In the genomic region with DNA sequence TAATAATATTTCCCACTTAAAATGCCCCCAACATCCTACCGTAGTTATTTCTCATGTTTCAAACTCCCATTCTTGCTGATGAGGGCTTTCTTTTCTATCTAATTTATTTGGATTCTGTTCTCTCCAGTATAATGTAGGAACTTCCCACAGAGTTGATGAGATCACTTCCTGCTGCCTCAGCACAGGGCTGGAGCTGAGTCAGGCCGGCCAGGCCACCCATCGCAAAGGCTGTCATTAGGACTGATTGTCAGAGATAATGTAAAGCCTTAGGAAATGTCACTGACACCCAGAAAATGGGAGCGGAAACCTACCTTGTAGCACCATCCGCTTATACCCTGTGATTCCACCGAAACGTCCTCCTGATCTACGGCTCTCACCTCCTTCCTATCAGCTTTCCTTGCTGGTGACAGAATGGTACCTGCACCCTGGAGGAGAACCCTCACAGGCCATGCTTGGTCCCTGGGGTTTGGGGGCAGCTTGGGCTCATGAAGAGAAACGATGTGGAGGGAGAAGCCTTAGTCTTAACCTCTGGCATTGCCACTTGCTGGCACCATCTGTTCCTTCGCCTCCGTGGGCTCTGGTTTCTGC, we compare ENCODE assay signal across 2 cellular contexts.
TF ChIP-seq lines count a peak whose summit lies in the region.

No MANE protein-coding gene starts in this region.

TF ChIP-seq in IMR-90, 13 proteins besides CTCF, POLR2A, EP300 and RAD21:
- no peak for TF ChIP-seq RFX5 (IDR thresholded peaks at IDR 0.05; ENCODE audit: low read depth, low read length)
- TF ChIP-seq MAFK (IDR thresholded peaks at IDR 0.05; ENCODE audit: low read depth, low read length), result peak; percentile 74
- no peak for TF ChIP-seq MXI1 (IDR thresholded peaks at IDR 0.05; ENCODE audit: borderline replicate concordance, low read depth, low read length)

TF ChIP-seq in GM12891, 5 proteins besides CTCF, POLR2A, EP300 and RAD21:
- no peak for TF ChIP-seq TAF1 (IDR thresholded peaks at IDR 0.05; ENCODE audit: low read depth, low read length)
- no peak for TF ChIP-seq SPI1 (IDR thresholded peaks at IDR 0.05; ENCODE audit: low read depth, low read length)
- no peak for TF ChIP-seq POLR2AphosphoS5 (IDR thresholded peaks at IDR 0.05; ENCODE audit: low read depth, low read length)
- TF ChIP-seq POU2F2 (IDR thresholded peaks at IDR 0.05; ENCODE audit: low read depth, low read length), result no peak
- no peak for TF ChIP-seq PAX5 (IDR thresholded peaks at IDR 0.05; ENCODE audit: insufficient read depth, low read length, severe bottlenecking)
